ENCODE assay signal across 28 cellular contexts in genomic region chr1:235112297-235113182, GRCh38. TPM values are rescaled to one million over a fixed set of nuclear protein-coding genes. Genes with fewer than 3 reads are reported as not detected.
DNase-seq lines count a peak whose midpoint lies in the region; ATAC-seq, FAIRE-seq and TF ChIP-seq lines count a peak whose summit lies in the region.
"Had no signal": no experiment of that assay in that cellular context is flagged by ENCODE, and none has a peak within 500 bp of the region (broad histone marks: within the 10 kb centered on the region; RNA-seq: fewer than 3 reads in every experiment).

No MANE protein-coding gene starts in this region.

- H3K4me3 ChIP-seq in Caco-2 (ENCODE audit: low read depth, low read length) (no peak overlapping the region), keratinocyte (ENCODE audit: control insufficient read depth in 2 of 3, extremely low read depth in 1 of 3, insufficient read depth in 2 of 3, low read depth in 1 of 3, low read length in 3 of 3) (no peak overlapping the region), smooth muscle cell (no peak overlapping the region)
- H3K4me3 ChIP-seq: dorsolateral prefrontal cortex, GM23338, prostate gland, sigmoid colon, testis had no signal

- H3K4me1 ChIP-seq in Caco-2 (no peaks in the 10 kb centered on the region), keratinocyte (ENCODE audit: control insufficient read depth, extremely low read depth, insufficient read depth, low read length) (peaks cover 8% of the 10 kb centered on the region), smooth muscle cell (ENCODE audit: low read depth) (no peaks in the 10 kb centered on the region)
- H3K4me1 ChIP-seq: BE2C, prostate gland, testis had no signal

- H3K9me1 ChIP-seq in keratinocyte (ENCODE audit: control insufficient read depth, extremely low read depth, insufficient read depth, low read length) = no peaks in the 10 kb centered on the region

- H3K4me2 ChIP-seq in keratinocyte (ENCODE audit: control insufficient read depth, extremely low read depth, insufficient read depth, low read depth, low read length) (no peak overlapping the region), smooth muscle cell (no peak overlapping the region)
- H3K4me2 ChIP-seq: GM23338 had no signal

- H3K9me3 Mint-ChIP-seq in activated T-cell treated with anti-CD3 and anti-CD28 coated beads, Interleukin-2, amount 50 U/mL, for 24 hours = no peaks in the 10 kb centered on the region
- H3K9me3 Mint-ChIP-seq in activated T-cell treated with anti-CD3 and anti-CD28 coated beads, Interleukin-2, amount 50 U/mL, for 4 hours = no peaks in the 10 kb centered on the region
- no peaks in the 10 kb centered on the region for H3K9me3 Mint-ChIP-seq in Caco-2 (ENCODE audit: unreplicated experiment)
- no peaks in the 10 kb centered on the region for H3K9me3 Mint-ChIP-seq in effector memory CD8-positive, alpha-beta T cell
- H3K9me3 Mint-ChIP-seq: activated T-helper 1 cell treated with anti-CD3 and anti-CD28 coated beads, Interleukin-12 subunit alpha, Interleukin-12 subunit beta, Interleukin-2, Interleukin-4 antibody, amounts not matched to agents 30 ng/mL and 10 ng/mL and 1 ng/mL, durations not matched to agents 14 hours and 24 hours and 36 hours; CD8-positive, alpha-beta memory T cell; GM23338; mesothelial cell of epicardium; naive B cell; stimulated activated naive B cell treated with anti-CD40 and anti-IgM and Interleukin-4, amounts not matched to agents 10 μg/mL and 1 μg/mL and 100 μg/mL, for 72 hours; T-helper 1 cell treated with Interleukin-12 subunit alpha and Interleukin-12 subunit beta and Interleukin-4 antibody, amounts not matched to agents 30 μg/mL and 1 μg/mL, for 36 hours had no signal

- H3K79me2 ChIP-seq in keratinocyte (ENCODE audit: control insufficient read depth, insufficient read depth, low read length) (peaks cover 32% of the 10 kb centered on the region), smooth muscle cell (ENCODE audit: low read depth) (peaks cover 39% of the 10 kb centered on the region)

- POLR2A ChIA-PET in Caco-2 (lab: Charles Lee) = no interaction called here

- H3K9me3 ChIP-seq in Caco-2 (no peaks in the 10 kb centered on the region), T-helper 17 cell (ENCODE audit: control insufficient read depth, low read length, poor library complexity, severe bottlenecking) (no peaks in the 10 kb centered on the region), keratinocyte (ENCODE audit: control insufficient read depth, low read depth, low read length) (no peaks in the 10 kb centered on the region), smooth muscle cell (replicated peaks; ENCODE audit: low read depth) (no peaks in the 10 kb centered on the region)
- H3K9me3 ChIP-seq: BE2C, prostate gland, sigmoid colon, testis had no signal

- H3K27me3 Mint-ChIP-seq in activated T-cell treated with anti-CD3 and anti-CD28 coated beads, Interleukin-2, amount 50 U/mL, for 24 hours = no peaks in the 10 kb centered on the region
- H3K27me3 Mint-ChIP-seq in activated T-cell treated with anti-CD3 and anti-CD28 coated beads, Interleukin-2, amount 50 U/mL, for 4 hours (ENCODE audit: low read depth) = no peaks in the 10 kb centered on the region
- no peaks in the 10 kb centered on the region for H3K27me3 Mint-ChIP-seq in Caco-2 (ENCODE audit: insufficient read depth, unreplicated experiment)
- H3K27me3 Mint-ChIP-seq in T-helper 17 cell = no peaks in the 10 kb centered on the region
- H3K27me3 Mint-ChIP-seq in effector memory CD8-positive, alpha-beta T cell = no peaks in the 10 kb centered on the region
- H3K27me3 Mint-ChIP-seq: CD8-positive, alpha-beta memory T cell; naive B cell; stimulated activated naive B cell treated with anti-CD40 and anti-IgM and Interleukin-4, amounts not matched to agents 10 μg/mL and 1 μg/mL and 100 μg/mL, for 72 hours had no signal

- WGBS in smooth muscle cell (ENCODE audit: low lambda C conversion rate) = 95% methylated on average over 6 of the region's 6 CpGs

- dilution Hi-C loops in keratinocyte (cut with MboI; ENCODE audit: extremely low pct_ligation_motif_present, low sequenced_read_pairs) = no loop called here

- ATAC-seq in activated T-cell treated with anti-CD3 and anti-CD28 coated beads, Interleukin-2, amount 50 U/mL, for 4 hours = no peak
- no peak for ATAC-seq in T-helper 17 cell
- no peak for ATAC-seq in effector memory CD8-positive, alpha-beta T cell (replicated peaks)
- ATAC-seq: GM23338; left ventricle myocardium superior; stimulated activated naive B cell treated with anti-CD40 and anti-IgM and Interleukin-4, amounts not matched to agents 10 μg/mL and 1 μg/mL and 100 μg/mL, for 72 hours had no signal

- intact Hi-C loops in Caco-2 (cut with micrococcal nuclease; ENCODE audit: unreplicated experiment) = no loop called here

- no TSS peak for BruUV-seq in Caco-2 (replicated peaks; lab: Mats Ljungman, UMichigan)

- peak overlapping the region; percentile 62 for H3K27ac ChIP-seq in keratinocyte (ENCODE audit: control insufficient read depth, insufficient read depth, low read length)
- no peak overlapping the region for H3K27ac ChIP-seq in smooth muscle cell (ENCODE audit: low read depth)
- H3K27ac ChIP-seq: prostate gland, testis had no signal

- peak overlapping the region; percentile 44 for H3K27ac Mint-ChIP-seq in activated T-cell treated with anti-CD3 and anti-CD28 coated beads, Interleukin-2, amount 50 U/mL, for 24 hours
- H3K27ac Mint-ChIP-seq in Caco-2 (ENCODE audit: unreplicated experiment) = peak overlapping the region; percentile 16
- peak overlapping the region; percentile 81 for H3K27ac Mint-ChIP-seq in T-helper 17 cell
- peak overlapping the region in 1 of 2 donors; percentile 79 for H3K27ac Mint-ChIP-seq in effector memory CD8-positive, alpha-beta T cell
- H3K27ac Mint-ChIP-seq: activated T-helper 1 cell treated with anti-CD3 and anti-CD28 coated beads, Interleukin-12 subunit alpha, Interleukin-12 subunit beta, Interleukin-2, Interleukin-4 antibody, amounts not matched to agents 30 ng/mL and 10 ng/mL and 1 ng/mL, durations not matched to agents 14 hours and 24 hours and 36 hours; GM23338; mesothelial cell of epicardium; stimulated activated naive B cell treated with anti-CD40 and anti-IgM and Interleukin-4, amounts not matched to agents 10 μg/mL and 1 μg/mL and 100 μg/mL, for 72 hours had no signal

- peaks cover 20% of the 10 kb centered on the region for H3K4me1 Mint-ChIP-seq in activated T-cell treated with anti-CD3 and anti-CD28 coated beads, Interleukin-2, amount 50 U/mL, for 24 hours (ENCODE audit: low read depth)
- peaks cover 3% of the 10 kb centered on the region for H3K4me1 Mint-ChIP-seq in activated T-cell treated with anti-CD3 and anti-CD28 coated beads, Interleukin-2, amount 50 U/mL, for 4 hours (ENCODE audit: low read depth)
- H3K4me1 Mint-ChIP-seq in Caco-2 (ENCODE audit: low read depth, unreplicated experiment) (no peaks in the 10 kb centered on the region), T-helper 17 cell (peaks cover 3% of the 10 kb centered on the region)
- H3K4me1 Mint-ChIP-seq in effector memory CD8-positive, alpha-beta T cell (ENCODE audit: low read depth in 2 of 2) = peaks cover 0 to 6% of the 10 kb centered on the region in 2 donors
- H3K4me1 Mint-ChIP-seq: GM23338; mesothelial cell of epicardium; naive B cell; stimulated activated naive B cell treated with anti-CD40 and anti-IgM and Interleukin-4, amounts not matched to agents 10 μg/mL and 1 μg/mL and 100 μg/mL, for 72 hours had no signal

- no peak overlapping the region for H3K4me3 Mint-ChIP-seq in activated T-cell treated with anti-CD3 and anti-CD28 coated beads, Interleukin-2, amount 50 U/mL, for 24 hours
- H3K4me3 Mint-ChIP-seq in activated T-cell treated with anti-CD3 and anti-CD28 coated beads, Interleukin-2, amount 50 U/mL, for 4 hours = no peak overlapping the region
- no peak overlapping the region for H3K4me3 Mint-ChIP-seq in Caco-2 (ENCODE audit: unreplicated experiment)
- H3K4me3 Mint-ChIP-seq in T-helper 17 cell = no peak overlapping the region
- no peak overlapping the region for H3K4me3 Mint-ChIP-seq in effector memory CD8-positive, alpha-beta T cell
- H3K4me3 Mint-ChIP-seq: activated T-helper 1 cell treated with anti-CD3 and anti-CD28 coated beads, Interleukin-12 subunit alpha, Interleukin-12 subunit beta, Interleukin-2, Interleukin-4 antibody, amounts not matched to agents 30 ng/mL and 10 ng/mL and 1 ng/mL, durations not matched to agents 14 hours and 24 hours and 36 hours; CD8-positive, alpha-beta memory T cell; GM23338; mesothelial cell of epicardium; naive B cell; stimulated activated naive B cell treated with anti-CD40 and anti-IgM and Interleukin-4, amounts not matched to agents 10 μg/mL and 1 μg/mL and 100 μg/mL, for 72 hours; T-helper 1 cell treated with Interleukin-12 subunit alpha and Interleukin-12 subunit beta and Interleukin-4 antibody, amounts not matched to agents 30 μg/mL and 1 μg/mL, for 36 hours had no signal

- H2AFZ ChIP-seq in keratinocyte (ENCODE audit: control insufficient read depth, low read length) (no peak overlapping the region), smooth muscle cell (ENCODE audit: low read depth) (no peak overlapping the region)
- H2AFZ ChIP-seq: GM23338 had no signal

- H4K20me1 ChIP-seq in keratinocyte (ENCODE audit: control insufficient read depth, extremely low read depth, insufficient read depth, low read length) (no peaks in the 10 kb centered on the region), smooth muscle cell (ENCODE audit: low read depth) (peaks cover 77% of the 10 kb centered on the region)

- H3F3A ChIP-seq in smooth muscle cell (ENCODE audit: low read depth) = peaks cover 30% of the 10 kb centered on the region

- H3K36me3 Mint-ChIP-seq in activated T-cell treated with anti-CD3 and anti-CD28 coated beads, Interleukin-2, amount 50 U/mL, for 24 hours (ENCODE audit: low read depth) = peaks cover 96% of the 10 kb centered on the region
- peaks cover 43% of the 10 kb centered on the region for H3K36me3 Mint-ChIP-seq in activated T-cell treated with anti-CD3 and anti-CD28 coated beads, Interleukin-2, amount 50 U/mL, for 4 hours (ENCODE audit: insufficient read depth)
- H3K36me3 Mint-ChIP-seq in Caco-2 (ENCODE audit: insufficient read depth, unreplicated experiment) = peaks cover 94% of the 10 kb centered on the region
- peaks cover 7% of the 10 kb centered on the region for H3K36me3 Mint-ChIP-seq in T-helper 17 cell (ENCODE audit: low read depth)
- H3K36me3 Mint-ChIP-seq in effector memory CD8-positive, alpha-beta T cell (ENCODE audit: insufficient read depth) = peaks cover 94% of the 10 kb centered on the region

- H3K27me3 ChIP-seq in Caco-2 (replicated peaks; ENCODE audit: control insufficient read depth, insufficient read depth, low read length) (no peaks in the 10 kb centered on the region), keratinocyte (ENCODE audit: control insufficient read depth, extremely low read depth, insufficient read depth, low read length) (no peaks in the 10 kb centered on the region), smooth muscle cell (ENCODE audit: low read depth) (no peaks in the 10 kb centered on the region)
- H3K27me3 ChIP-seq: BE2C, dorsolateral prefrontal cortex, sigmoid colon, testis had no signal

- no peak for DNase-seq in activated T-cell treated with anti-CD3 and anti-CD28 coated beads, Interleukin-2, amount 50 U/mL, for 24 hours
- DNase-seq in activated T-cell treated with anti-CD3 and anti-CD28 coated beads, Interleukin-2, amount 50 U/mL, for 4 hours = no peak
- DNase-seq in Caco-2 = no peak
- no peak for DNase-seq in T-helper 17 cell
- no peak for DNase-seq in keratinocyte (ENCODE audit: low read depth, low spot score)
- DNase-seq in effector memory CD8-positive, alpha-beta T cell = no peak
- no peak for DNase-seq in smooth muscle cell (lab: John Stamatoyannopoulos, UW; ENCODE audit: unreplicated experiment)
- no peak for DNase-seq in COR-L47 (lab: John Stamatoyannopoulos, UW)
- DNase-seq: BE2C; CD8-positive, alpha-beta memory T cell; cerebellar nuclear complex; DMS153; dorsolateral prefrontal cortex; left ventricle myocardium superior; naive B cell; NCI-H1092 treated with DMSO at 0.1 percent for 48 hours; NCI-H2029 treated with DMSO at 0.1 percent for 48 hours; NCI-H226; sigmoid colon; stimulated activated CD4-positive, alpha-beta T cell treated with anti-CD3 and anti-CD28 coated beads, Interleukin-15, amount 100 ng/mL, for 24 hours; stimulated activated naive B cell treated with anti-CD40 and anti-IgM and Interleukin-4, amounts not matched to agents 10 μg/mL and 1 μg/mL and 100 μg/mL, for 72 hours; testis had no signal

- peaks cover 1% of the 10 kb centered on the region for H3K36me3 ChIP-seq in Caco-2 (ENCODE audit: control insufficient read depth, insufficient read depth, low read length)
- H3K36me3 ChIP-seq in keratinocyte (ENCODE audit: control insufficient read depth in 2 of 2, extremely low read depth in 1 of 2, insufficient read depth in 2 of 2, low read length in 2 of 2) = peaks cover 26 to 40% of the 10 kb centered on the region in 2 experiments
- peaks cover 29% of the 10 kb centered on the region for H3K36me3 ChIP-seq in smooth muscle cell (ENCODE audit: low read depth)

- FAIRE-seq in keratinocyte (lab: Jason Lieb, UNC) = no peak
- FAIRE-seq: urothelium cell line had no signal

- CTCF ChIA-PET in Caco-2 (lab: Charles Lee) = no interaction called here

- TF ChIP-seq CTCF in Caco-2 (IDR thresholded peaks at IDR 0.05; ENCODE audit: insufficient read depth in 1 of 2, low read depth in 1 of 2, low read length in 1 of 2, severe bottlenecking in 1 of 2, unreplicated experiment in 1 of 2) (no peak), keratinocyte (optimal IDR thresholded peaks at IDR 0.05 in 1 of 3, IDR thresholded peaks at IDR 0.05 in 1 of 3, conservative IDR thresholded peaks at IDR 0.05 in 1 of 3; ENCODE audit: extremely low read depth in 1 of 3, insufficient read depth in 2 of 3, low read length in 3 of 3) (no peak), smooth muscle cell (IDR thresholded peaks at IDR 0.05; ENCODE audit: borderline replicate concordance, insufficient read depth, poor library complexity, severe bottlenecking) (no peak)

- no peak overlapping the region for H3K9ac ChIP-seq in keratinocyte (ENCODE audit: control insufficient read depth, extremely low read depth, insufficient read depth, low read length)
- no peak overlapping the region for H3K9ac ChIP-seq in smooth muscle cell (ENCODE audit: low read depth)

RNA-seq across cellular contexts. Expression of gene TOMM20, which starts 16.1 kb away (rescaled TPM):
- 100 to 1,000 TPM; 154 to 173 (median 172) TPM for total RNA-seq in activated T-cell treated with anti-CD3 and anti-CD28 coated beads, Interleukin-2, amount 50 U/mL, for 4 hours
- 131 and 137 TPM in 2 replicates for total RNA-seq in Caco-2 (2022)
- total RNA-seq in T-helper 17 cell = 100 to 1,000 TPM; 105 to 112 TPM
- polyA plus RNA-seq in keratinocyte = 67.9 to 140 TPM (median 77.9 TPM) in 3 replicates
- polyA plus RNA-seq in keratinocyte (2011; ENCODE audit: low read depth) = 70.5 TPM
- polyA plus RNA-seq in keratinocyte (2011; cell fraction: cytosol; rRNA removed) = 58.6 and 93.3 TPM in 2 replicates
- polyA plus RNA-seq in keratinocyte (2011; cell fraction: nucleus; rRNA removed) = 46.3 and 62.5 TPM in 2 replicates
- 90.7 and 112 TPM in 2 replicates for polyA plus RNA-seq in keratinocyte (2012; ENCODE audit: low replicate concordance)
- polyA minus RNA-seq in keratinocyte = 16.4 to 52.5 TPM (median 23.5 TPM) in 3 replicates
- polyA minus RNA-seq in keratinocyte (2011; cell fraction: cytosol; rRNA and poly(A)+ RNA removed) = 52.6 TPM
- 25.7 and 45.0 TPM in 2 replicates for polyA minus RNA-seq in keratinocyte (2011; cell fraction: nucleus; rRNA and poly(A)+ RNA removed)
- total RNA-seq in smooth muscle cell = 82.1 and 88.7 TPM in 2 replicates
- 46.1 and 71.3 TPM in 2 replicates for polyA plus RNA-seq in smooth muscle cell

RNA-seq across cellular contexts. Expression of gene RBM34, which starts 48.5 kb away (rescaled TPM):
- total RNA-seq in activated T-cell treated with anti-CD3 and anti-CD28 coated beads, Interleukin-2, amount 50 U/mL, for 4 hours = 100 to 1,000 TPM; 149 to 159 (median 159) TPM
- total RNA-seq in Caco-2 (2022) = 96.5 and 103 TPM in 2 replicates
- 100 to 1,000 TPM; 147 to 148 TPM for total RNA-seq in T-helper 17 cell
- 22.0 to 39.3 TPM (median 25.6 TPM) in 3 replicates for polyA plus RNA-seq in keratinocyte
- polyA plus RNA-seq in keratinocyte (2011; ENCODE audit: low read depth) = 163 TPM
- polyA plus RNA-seq in keratinocyte (2011; cell fraction: cytosol; rRNA removed) = 23.5 and 25.8 TPM in 2 replicates
- 17.6 and 29.3 TPM in 2 replicates for polyA plus RNA-seq in keratinocyte (2011; cell fraction: nucleus; rRNA removed)
- 71.6 and 78.1 TPM in 2 replicates for polyA plus RNA-seq in keratinocyte (2012; ENCODE audit: low replicate concordance)
- 9.0 to 22.2 TPM (median 18.9 TPM) in 3 replicates for polyA minus RNA-seq in keratinocyte
- 7.5 TPM for polyA minus RNA-seq in keratinocyte (2011; cell fraction: cytosol; rRNA and poly(A)+ RNA removed)
- 11.4 and 16.7 TPM in 2 replicates for polyA minus RNA-seq in keratinocyte (2011; cell fraction: nucleus; rRNA and poly(A)+ RNA removed)
- total RNA-seq in smooth muscle cell = 59.9 and 60.3 TPM in 2 replicates
- polyA plus RNA-seq in smooth muscle cell = 68.0 and 75.2 TPM in 2 replicates
